Comparison of ENCODE assay signal across 12 cellular contexts in genomic region chr1:58251415-58252073, GRCh38.
DNase-seq lines count a peak whose midpoint lies in the region; ATAC-seq and TF ChIP-seq lines count a peak whose summit lies in the region.
"Had no signal": no experiment of that assay in that cellular context is flagged by ENCODE, and none has a peak within 500 bp of the region (broad histone marks: within the 10 kb centered on the region; RNA-seq: fewer than 3 reads in every experiment).

No MANE protein-coding gene starts in this region.

- no peaks in the 10 kb centered on the region for H3K9me3 ChIP-seq in right lobe of liver

- H3K9me3 Mint-ChIP-seq in HFFc6 = no peaks in the 10 kb centered on the region
- H3K9me3 Mint-ChIP-seq: activated naive CD8-positive, alpha-beta T cell treated with anti-CD3 and anti-CD28 coated beads, Interleukin-2, amount 10 ng/mL, durations not matched to agents 7 days and 5 days; stimulated activated naive CD8-positive, alpha-beta T cell treated with anti-CD3 and anti-CD28 coated beads, Interleukin-15, Interleukin-2, amounts not matched to agents 100 ng/mL and 50 ng/mL, for 24 hours had no signal

- H3K4me3 Mint-ChIP-seq in HFFc6 = no peak overlapping the region
- H3K4me3 Mint-ChIP-seq: activated naive CD8-positive, alpha-beta T cell treated with anti-CD3 and anti-CD28 coated beads, Interleukin-2, amount 10 ng/mL, durations not matched to agents 7 days and 5 days; stimulated activated naive CD8-positive, alpha-beta T cell treated with anti-CD3 and anti-CD28 coated beads, Interleukin-15, Interleukin-2, amounts not matched to agents 100 ng/mL and 50 ng/mL, for 24 hours; T-cell had no signal

- peak; percentile 55 for ATAC-seq in SK-N-SH treated with all-trans-retinoic acid at 6 μM for 48 hours
- ATAC-seq in right lobe of liver = peak; percentile 30 to 61 (median 36)
- ATAC-seq: T-cell had no signal

- no peak overlapping the region for H3K27ac Mint-ChIP-seq in HFFc6
- H3K27ac Mint-ChIP-seq: activated naive CD8-positive, alpha-beta T cell treated with anti-CD3 and anti-CD28 coated beads, Interleukin-2, amount 10 ng/mL, durations not matched to agents 7 days and 5 days; stimulated activated naive CD8-positive, alpha-beta T cell treated with anti-CD3 and anti-CD28 coated beads, Interleukin-15, Interleukin-2, amounts not matched to agents 100 ng/mL and 50 ng/mL, for 24 hours; T-cell had no signal

- H3K36me3 ChIP-seq in right lobe of liver = no peaks in the 10 kb centered on the region

- H3K4me1 Mint-ChIP-seq in HFFc6 (ENCODE audit: low read depth) = peaks cover 13% of the 10 kb centered on the region

- H3K36me3 Mint-ChIP-seq in HFFc6 (ENCODE audit: low read depth) = no peaks in the 10 kb centered on the region
- H3K36me3 Mint-ChIP-seq: activated naive CD8-positive, alpha-beta T cell treated with anti-CD3 and anti-CD28 coated beads, Interleukin-2, amount 10 ng/mL, durations not matched to agents 7 days and 5 days; T-cell had no signal

- peaks cover 13% of the 10 kb centered on the region for H3K27me3 Mint-ChIP-seq in HFFc6 (ENCODE audit: insufficient read depth)

- 55% methylated on average over 4 of the region's 4 CpGs for WGBS in right lobe of liver (ENCODE audit: insufficient coverage, low coverage, low lambda C conversion rate, missing lambda C conversion rate)

- DNase-seq in DMS 273 (lab: John Stamatoyannopoulos, UW; ENCODE audit: unreplicated experiment) (peak; percentile 71), DMS 273 treated with DMSO at 0.1 percent for 48 hours (lab: John Stamatoyannopoulos, UW) (no peak), HFFc6 (peak; percentile 13), right lobe of liver (no peak), NCI-H1436 treated with DMSO at 0.1 percent for 48 hours (lab: John Stamatoyannopoulos, UW) (no peak), posterior cingulate gyrus (no peak), activated gamma-delta T cell (lab: John Stamatoyannopoulos, UW) (no peak)
- DNase-seq: activated naive CD8-positive, alpha-beta T cell treated with anti-CD3 and anti-CD28 coated beads, Interleukin-2, amount 10 ng/mL, durations not matched to agents 7 days and 5 days; retina; T-cell had no signal

- intact Hi-C loops in right lobe of liver (cut with DNase I) = no loop called here
- intact Hi-C loops in posterior cingulate gyrus (cut with DNase I) = no loop called here

- TF ChIP-seq CTCF in HFFc6 (IDR thresholded peaks at IDR 0.05) (peak; percentile 73), right lobe of liver (IDR thresholded peaks at IDR 0.05) (peak; percentile 7 to 28 (median 22))

- no peak overlapping the region for H3K4me3 ChIP-seq in right lobe of liver

- no peak overlapping the region for H3K27ac ChIP-seq in right lobe of liver

- H3K27me3 ChIP-seq in right lobe of liver = peaks cover 7 to 8% of the 10 kb centered on the region in 2 donors

- TF ChIP-seq POLR2A in right lobe of liver (IDR thresholded peaks at IDR 0.05) = no peak

- peaks cover 0 to 13% (median 0%) of the 10 kb centered on the region in 4 donors for H3K4me1 ChIP-seq in right lobe of liver

TF ChIP-seq in SK-N-SH treated with all-trans-retinoic acid at 6 μM for 48 hours, 23 proteins besides CTCF, POLR2A, EP300 and RAD21:
- TF ChIP-seq, protein P1, sequence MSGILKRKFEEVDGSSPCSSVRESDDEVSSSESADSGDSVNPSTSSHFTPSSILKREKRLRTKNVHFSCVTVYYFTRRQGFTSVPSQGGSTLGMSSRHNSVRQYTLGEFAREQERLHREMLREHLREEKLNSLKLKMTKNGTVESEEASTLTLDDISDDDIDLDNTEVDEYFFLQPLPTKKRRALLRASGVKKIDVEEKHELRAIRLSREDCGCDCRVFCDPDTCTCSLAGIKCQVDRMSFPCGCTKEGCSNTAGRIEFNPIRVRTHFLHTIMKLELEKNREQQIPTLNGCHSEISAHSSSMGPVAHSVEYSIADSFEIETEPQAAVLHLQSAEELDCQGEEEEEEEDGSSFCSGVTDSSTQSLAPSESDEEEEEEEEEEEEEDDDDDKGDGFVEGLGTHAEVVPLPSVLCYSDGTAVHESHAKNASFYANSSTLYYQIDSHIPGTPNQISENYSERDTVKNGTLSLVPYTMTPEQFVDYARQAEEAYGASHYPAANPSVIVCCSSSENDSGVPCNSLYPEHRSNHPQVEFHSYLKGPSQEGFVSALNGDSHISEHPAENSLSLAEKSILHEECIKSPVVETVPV (CRISPR knock-in tag; IDR thresholded peaks at IDR 0.05) = no peak
- no peak for TF ChIP-seq ZNF8 (CRISPR knock-in tag; IDR thresholded peaks at IDR 0.05)
- no peak for TF ChIP-seq TOX (CRISPR knock-in tag; IDR thresholded peaks at IDR 0.05; ENCODE audit: borderline replicate concordance)
- TF ChIP-seq, protein P2, sequence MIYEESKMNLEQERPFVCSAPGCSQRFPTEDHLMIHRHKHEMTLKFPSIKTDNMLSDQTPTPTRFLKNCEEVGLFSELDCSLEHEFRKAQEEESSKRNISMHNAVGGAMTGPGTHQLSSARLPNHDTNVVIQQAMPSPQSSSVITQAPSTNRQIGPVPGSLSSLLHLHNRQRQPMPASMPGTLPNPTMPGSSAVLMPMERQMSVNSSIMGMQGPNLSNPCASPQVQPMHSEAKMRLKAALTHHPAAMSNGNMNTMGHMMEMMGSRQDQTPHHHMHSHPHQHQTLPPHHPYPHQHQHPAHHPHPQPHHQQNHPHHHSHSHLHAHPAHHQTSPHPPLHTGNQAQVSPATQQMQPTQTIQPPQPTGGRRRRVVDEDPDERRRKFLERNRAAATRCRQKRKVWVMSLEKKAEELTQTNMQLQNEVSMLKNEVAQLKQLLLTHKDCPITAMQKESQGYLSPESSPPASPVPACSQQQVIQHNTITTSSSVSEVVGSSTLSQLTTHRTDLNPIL (CRISPR knock-in tag; IDR thresholded peaks at IDR 0.05; ENCODE audit: low read depth) = no peak
- no peak for TF ChIP-seq SNAI2 (CRISPR knock-in tag; IDR thresholded peaks at IDR 0.05)
- no peak for TF ChIP-seq GLIS3 (CRISPR knock-in tag; IDR thresholded peaks at IDR 0.05)

Comparison
In these comparisons a context has a peak if more than half of its experiments do, and no peak if none do; other contexts are left out.
1. DNase-seq: peak in DMS 273 (single experiment) and HFFc6 (single experiment); none in DMS 273 treated with DMSO at 0.1 percent for 48 hours (single experiment), right lobe of liver (0 of 3), NCI-H1436 treated with DMSO at 0.1 percent for 48 hours (single experiment), posterior cingulate gyrus (0 of 10) and activated gamma-delta T cell (single experiment).